Comparison of ENCODE assay signal across 11 cellular contexts in the genomic region with DNA sequence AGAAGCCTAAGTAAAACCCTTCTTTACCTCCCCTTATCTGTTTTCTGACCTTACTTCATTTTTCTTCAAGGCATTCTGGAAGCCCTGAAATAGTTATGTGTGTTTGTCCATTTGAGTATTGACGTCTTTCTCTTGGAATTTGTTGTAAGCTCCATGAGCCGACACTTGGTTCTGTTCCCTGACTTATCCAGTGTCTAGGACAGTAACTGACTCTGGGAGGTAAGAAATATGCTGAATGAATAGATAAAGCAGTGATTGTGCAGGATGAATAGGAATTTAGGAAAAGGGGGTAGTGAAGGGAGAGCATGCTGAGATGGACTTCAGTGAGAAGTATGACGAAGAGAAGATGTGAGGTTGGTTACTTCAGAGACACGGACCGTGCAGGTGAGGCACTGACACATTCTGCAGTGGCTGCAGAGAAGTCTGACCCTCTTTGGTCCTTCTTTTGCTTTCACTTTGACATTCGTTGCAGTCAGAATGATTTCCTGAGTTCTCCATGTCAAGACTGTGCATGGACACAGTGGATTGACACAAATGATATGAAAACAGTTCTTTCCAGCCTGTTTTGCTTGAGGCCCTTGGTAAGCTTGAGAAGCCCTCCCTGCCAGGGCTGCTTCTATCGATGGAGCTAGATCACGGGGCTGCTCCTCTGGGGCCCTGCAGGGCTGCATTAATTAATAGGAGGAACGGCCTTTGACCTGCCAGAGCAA.
DNase-seq lines count a peak whose midpoint lies in the region; ATAC-seq and TF ChIP-seq lines count a peak whose summit lies in the region.
"Had no signal": no experiment of that assay in that cellular context is flagged by ENCODE, and none has a peak within 500 bp of the region (broad histone marks: within the 10 kb centered on the region; RNA-seq: fewer than 3 reads in every experiment).

No MANE protein-coding gene starts in this region.

- no peak for TF ChIP-seq CTCF in suprapubic skin (IDR thresholded peaks at IDR 0.05)

- no peaks in the 10 kb centered on the region for H3K9me3 ChIP-seq in suprapubic skin
- H3K9me3 ChIP-seq: ascending aorta had no signal

- no peak overlapping the region for H3K27ac ChIP-seq in suprapubic skin
- H3K27ac ChIP-seq: ascending aorta had no signal

- WGBS in suprapubic skin = 63% methylated on average over 9 of the region's 9 CpGs

- TF ChIP-seq POLR2A in suprapubic skin (IDR thresholded peaks at IDR 0.05) = no peak

- TF ChIP-seq EP300 in suprapubic skin (IDR thresholded peaks at IDR 0.05) = no peak

- H3K4me1 ChIP-seq in suprapubic skin = no peaks in the 10 kb centered on the region
- H3K4me1 ChIP-seq: ascending aorta had no signal

- no peaks in the 10 kb centered on the region for H3K36me3 ChIP-seq in suprapubic skin
- H3K36me3 ChIP-seq: ascending aorta had no signal

- no peak overlapping the region for H3K4me3 ChIP-seq in suprapubic skin
- H3K4me3 ChIP-seq: ascending aorta had no signal

- DNase-seq in RPMI7951 (ENCODE audit: low read depth) (peak; percentile 35), renal cortical epithelial cell (ENCODE audit: low read depth) (peak; percentile 11), suprapubic skin (ENCODE audit: low spot score in 2 of 2) (no peak), NCI-H146 (lab: John Stamatoyannopoulos, UW) (no peak)
- DNase-seq: activated CD4-positive, alpha-beta memory T cell treated with anti-CD3 and anti-CD28 coated beads, Interleukin-2, amount 10 ng/mL, durations not matched to agents 7 days and 5 days; NCI-H1105 had no signal

- no peaks in the 10 kb centered on the region for H3K27me3 ChIP-seq in suprapubic skin
- H3K27me3 ChIP-seq: ascending aorta had no signal

- ATAC-seq in GM19023 (IDR thresholded peaks at IDR 0.05; ENCODE audit: unreplicated experiment) (peak; percentile 71), HG02642 (IDR thresholded peaks at IDR 0.05; ENCODE audit: poor library complexity, unreplicated experiment) (peak; percentile 67), HG02938 (IDR thresholded peaks at IDR 0.05; ENCODE audit: unreplicated experiment) (no peak)
- no peak for ATAC-seq in activated CD4-positive, CD25-positive, alpha-beta regulatory T cell treated with anti-CD3 and anti-CD28 coated beads, Interleukin-2, amount 50 U/mL, for 24 hours

Comparison
In these comparisons a context has a peak if more than half of its experiments do, and no peak if none do; other contexts are left out.
1. ATAC-seq: peak in GM19023 (single experiment) and HG02642 (single experiment); none in HG02938 (single experiment) and activated CD4-positive, CD25-positive, alpha-beta regulatory T cell treated with anti-CD3 and anti-CD28 coated beads, Interleukin-2, amount 50 U/mL, for 24 hours (0 of 2).
2. DNase-seq: peak in RPMI7951 (single experiment) and renal cortical epithelial cell (single experiment); none in suprapubic skin (0 of 2) and NCI-H146 (single experiment).